ENCODE assay signal across 7 cellular contexts in genomic region chr6:155185544-155185943, GRCh38.
DNase-seq lines count a peak whose midpoint lies in the region; FAIRE-seq and TF ChIP-seq lines count a peak whose summit lies in the region.

No MANE protein-coding gene starts in this region.

- TF ChIP-seq CTCF in chondrocyte (IDR thresholded peaks at IDR 0.05) = no peak

- no peak overlapping the region for H3K4me3 Mint-ChIP-seq in chondrocyte (ENCODE audit: unreplicated experiment)

- H3K9me3 Mint-ChIP-seq in chondrocyte (ENCODE audit: low read depth) = no peaks in the 10 kb centered on the region

- no peak for TF ChIP-seq POLR2A in GM12891 (IDR thresholded peaks at IDR 0.05; ENCODE audit: low read depth, low read length)

- peak overlapping the region; percentile 65 for H3K27ac Mint-ChIP-seq in chondrocyte (ENCODE audit: unreplicated experiment)

- no peaks in the 10 kb centered on the region for H3K36me3 Mint-ChIP-seq in chondrocyte (ENCODE audit: low read depth)

- no peak for DNase-seq in GM12891 (ENCODE audit: insufficient read length, low spot score)
- peak; percentile 39 for DNase-seq in NCI-H2227 (lab: John Stamatoyannopoulos, UW; ENCODE audit: unreplicated experiment)
- DNase-seq in chondrocyte (ENCODE audit: low spot score) = no peak
- DNase-seq in renal cortical epithelial cell (ENCODE audit: low read depth) = peak; percentile 87
- DNase-seq in GM19239 (ENCODE audit: insufficient read length, low spot score) = no peak
- no peak for DNase-seq in NCI-H1105 (lab: John Stamatoyannopoulos, UW)
- DNase-seq in T-helper 9 cell = no peak

- H3K27me3 Mint-ChIP-seq in chondrocyte (ENCODE audit: low read depth) = no peaks in the 10 kb centered on the region

- FAIRE-seq in GM12891 (lab: Jason Lieb, UNC) (no peak), GM19239 (lab: Jason Lieb, UNC) (no peak)

- H3K4me1 Mint-ChIP-seq in chondrocyte (ENCODE audit: low read depth) = peaks cover 66% of the 10 kb centered on the region

TF ChIP-seq in GM12891, 5 proteins besides CTCF, POLR2A, EP300 and RAD21:
- TF ChIP-seq TAF1 (IDR thresholded peaks at IDR 0.05; ENCODE audit: low read depth, low read length) = no peak
- peak; percentile 5; the same call in 1 of the 2 replicates for TF ChIP-seq POLR2AphosphoS5 (IDR thresholded peaks at IDR 0.05; ENCODE audit: low read depth, low read length)
- TF ChIP-seq POU2F2 (IDR thresholded peaks at IDR 0.05; ENCODE audit: low read depth, low read length) = no peak
TF ChIP-seq in GM12891: peak in this region for 1.

Comparison
In these comparisons a context has a peak if more than half of its experiments do, and no peak if none do; other contexts are left out.
1. DNase-seq: peak in NCI-H2227 (single experiment) and renal cortical epithelial cell (single experiment); none in GM12891 (single experiment), chondrocyte (single experiment), GM19239 (single experiment), NCI-H1105 (single experiment) and T-helper 9 cell (single experiment).